Comparison of ENCODE assay signal across 8 cellular contexts in the genomic region with DNA sequence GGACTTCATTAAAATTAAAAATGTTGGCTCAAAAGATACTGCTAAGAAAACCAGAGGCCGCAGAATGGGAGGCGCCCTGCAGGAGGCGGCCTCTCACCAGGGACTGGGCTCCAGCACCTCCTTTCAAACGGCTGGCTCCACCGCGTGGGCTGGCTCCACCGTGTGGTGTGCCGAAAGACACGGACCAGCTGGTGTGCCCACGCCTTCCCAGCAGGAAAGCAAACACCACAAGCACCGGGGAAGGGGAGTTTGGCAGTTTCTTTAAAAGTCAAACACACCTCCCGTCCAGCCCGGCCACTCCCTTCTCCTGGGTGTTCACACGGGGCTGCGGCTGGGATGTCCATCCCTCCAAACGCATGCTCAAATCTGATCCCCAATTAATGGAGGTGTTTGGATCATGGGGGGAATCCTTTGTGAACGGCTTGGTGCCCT. TPM values are rescaled to one million over a fixed set of nuclear protein-coding genes. Genes with fewer than 3 reads are reported as not detected.
DNase-seq lines count a peak whose midpoint lies in the region; FAIRE-seq and TF ChIP-seq lines count a peak whose summit lies in the region.

No MANE protein-coding gene starts in this region.

- H3K9me3 ChIP-seq in BLaER1, result no peaks in the 10 kb centered on the region
- H3K9me3 ChIP-seq in hepatocyte (ENCODE audit: low read depth), result no peaks in the 10 kb centered on the region

- H3K27ac ChIP-seq in BLaER1, result no peak overlapping the region
- no peak overlapping the region for H3K27ac ChIP-seq in hepatocyte
- H3K27ac ChIP-seq in coronary artery, result no peak overlapping the region

- whole genome bisulfite sequencing in hepatocyte (ENCODE audit: low lambda C conversion rate, missing lambda C conversion rate), result 36% methylated on average over 17 of the region's 17 CpGs

- H4K20me1 ChIP-seq in BLaER1 (0 out of 2 replicates have a peak, but pooled peaks cover 5% of the 10 kb centered on the region), hepatocyte (ENCODE audit: insufficient read depth, poor library complexity, severe bottlenecking) (peaks cover 3% of the 10 kb centered on the region)

- H3K4me1 ChIP-seq in BLaER1, result peaks cover 9% of the 10 kb centered on the region; the same call in 1 of the 2 replicates
- H3K4me1 ChIP-seq in hepatocyte (ENCODE audit: insufficient read depth), result no peaks in the 10 kb centered on the region

- no peaks in the 10 kb centered on the region for H3K79me2 ChIP-seq in hepatocyte

- no peaks in the 10 kb centered on the region for H3K9me2 ChIP-seq in hepatocyte (replicated peaks; ENCODE audit: insufficient read depth)

- peak; percentile 57 for TF ChIP-seq CTCF in hepatocyte (IDR thresholded peaks at IDR 0.05; ENCODE audit: poor library complexity)
- TF ChIP-seq CTCF in coronary artery (IDR thresholded peaks at IDR 0.05), result no peak

- no peaks in the 10 kb centered on the region for H3K27me3 ChIP-seq in BLaER1
- H3K27me3 ChIP-seq in hepatocyte, result no peaks in the 10 kb centered on the region

- H3K4me3 ChIP-seq in BLaER1, result no peak overlapping the region
- H3K4me3 ChIP-seq in hepatocyte, result no peak overlapping the region
- H3K4me3 ChIP-seq in coronary artery, result no peak overlapping the region

- no peak overlapping the region for H2AFZ ChIP-seq in hepatocyte

- no peak overlapping the region for H3K9ac ChIP-seq in BLaER1

- H3K4me2 ChIP-seq in BLaER1 (0 out of 2 replicates have a peak overlapping the region, but pooled peaks have one; percentile 4), hepatocyte (no peak overlapping the region)

- no peak for FAIRE-seq in HTR-8/SVneo (lab: Jason Lieb, UNC)

- DNase-seq in HTR-8/SVneo (ENCODE audit: insufficient read length, low spot score) (peak; percentile 15), SHP77 (lab: John Stamatoyannopoulos, UW) (peak; percentile 64 to 68), amygdala (lab: John Stamatoyannopoulos, UW) (peak in 40 of 56 donors; percentile 1 to 74 (median 42)), hepatocyte (ENCODE audit: low spot score) (peak; percentile 87), coronary artery (ENCODE audit: low spot score) (no peak)
- DNase-seq in stimulated activated CD4-positive, alpha-beta T cell treated with anti-CD3 and anti-CD28 coated beads, Interleukin-12 subunit alpha, Interleukin-12 subunit beta, amount 100 ng/mL, for 4 hours, result peak; percentile 49
- no peak for DNase-seq in NK-92 treated with Interleukin-12 subunit alpha and Interleukin-12 subunit beta, amount 100 ng/mL, for 24 hours (lab: John Stamatoyannopoulos, UW)

- peaks cover 72% of the 10 kb centered on the region for H3K36me3 ChIP-seq in BLaER1
- no peaks in the 10 kb centered on the region for H3K36me3 ChIP-seq in hepatocyte (replicated peaks; ENCODE audit: insufficient read depth, low read depth)

RNA-seq across cellular contexts. Expression of a gene that starts 13.9 kb away (rescaled TPM):
- total RNA-seq in hepatocyte, result 55.6 and 69.3 TPM in 2 replicates
- 91.7 and 113 TPM in 2 replicates for polyA plus RNA-seq in hepatocyte

RNA-seq across cellular contexts. Expression of a gene that starts 14.3 kb away (rescaled TPM):
- total RNA-seq in hepatocyte, result 80.6 and 101 TPM in 2 replicates
- polyA plus RNA-seq in hepatocyte, result 59.4 and 76.6 TPM in 2 replicates

RNA-seq across cellular contexts. Expression of a gene that starts 19.2 kb away (rescaled TPM):
- 10.6 and 11.2 TPM in 2 replicates for total RNA-seq in hepatocyte
- polyA plus RNA-seq in hepatocyte, result 10.7 and 12.6 TPM in 2 replicates

RNA-seq across cellular contexts. Expression of a gene that starts 30.0 kb away (rescaled TPM):
- total RNA-seq in hepatocyte, result 72.7 and 85.4 TPM in 2 replicates
- polyA plus RNA-seq in hepatocyte, result 92.9 and 101 TPM in 2 replicates

RNA-seq across cellular contexts. Expression of a gene that starts 30.4 kb away (rescaled TPM):
- 34.4 and 38.8 TPM in 2 replicates for total RNA-seq in hepatocyte
- polyA plus RNA-seq in hepatocyte, result 64.6 and 76.4 TPM in 2 replicates

Comparison
In these comparisons a context has a peak if more than half of its experiments do, and no peak if none do; other contexts are left out.
1. DNase-seq: peak in HTR-8/SVneo (single experiment), SHP77 (2 of 2), amygdala (40 of 56), hepatocyte (single experiment) and stimulated activated CD4-positive, alpha-beta T cell treated with anti-CD3 and anti-CD28 coated beads, Interleukin-12 subunit alpha, Interleukin-12 subunit beta, amount 100 ng/mL, for 4 hours (single experiment); none in coronary artery (single experiment) and NK-92 treated with Interleukin-12 subunit alpha and Interleukin-12 subunit beta, amount 100 ng/mL, for 24 hours (single experiment).